In genomic region chr5:78756853-78757252, GRCh38 we compare ENCODE assay signal across 17 cellular contexts.
DNase-seq lines count a peak whose midpoint lies in the region; ATAC-seq and TF ChIP-seq lines count a peak whose summit lies in the region.
"Had no signal": no experiment of that assay in that cellular context is flagged by ENCODE, and none has a peak within 500 bp of the region (broad histone marks: within the 10 kb centered on the region; RNA-seq: fewer than 3 reads in every experiment).

No MANE protein-coding gene starts in this region.

- H3F3A ChIP-seq in GM23338 (replicated peaks; ENCODE audit: low read depth), result no peaks in the 10 kb centered on the region

- H3K4me1 ChIP-seq in Caco-2, result peaks cover 28% of the 10 kb centered on the region
- H3K4me1 ChIP-seq in KMS-11 (ENCODE audit: low read depth, poor library complexity, severe bottlenecking), result peaks cover 60% of the 10 kb centered on the region
- no peaks in the 10 kb centered on the region for H3K4me1 ChIP-seq in GM23338 (ENCODE audit: insufficient read depth)
- H3K4me1 ChIP-seq: prostate gland had no signal

- H3K27ac ChIP-seq in KMS-11 (peak overlapping the region; percentile 16; the same call in 1 of the 2 replicates), GM23338 (ENCODE audit: low read depth) (no peak overlapping the region), WERI-Rb-1 (no peak overlapping the region)
- H3K27ac ChIP-seq: epithelial cell of prostate, prostate gland had no signal

- H3K9me3 Mint-ChIP-seq in Caco-2 (ENCODE audit: unreplicated experiment) (peaks cover 12% of the 10 kb centered on the region), memory B cell (peaks cover 4% of the 10 kb centered on the region), GM23338 (no peaks in the 10 kb centered on the region)
- H3K9me3 Mint-ChIP-seq: activated CD8-positive, alpha-beta T cell treated with anti-CD3 and anti-CD28 coated beads for 36 hours had no signal

- POLR2A ChIA-PET in Caco-2 (lab: Charles Lee), result no interaction called here

- intact Hi-C loops in Caco-2 (cut with micrococcal nuclease; ENCODE audit: unreplicated experiment), result loop anchor here (5.0 kb wide), 1 partner anchor 35 kb away; no protein-coding TSS in a partner anchor

- no TSS peak for BruUV-seq in Caco-2 (replicated peaks; lab: Mats Ljungman, UMichigan)

- H3K9me3 ChIP-seq in Caco-2, result no peaks in the 10 kb centered on the region
- H3K9me3 ChIP-seq in WERI-Rb-1 (ENCODE audit: severe bottlenecking), result no peaks in the 10 kb centered on the region
- H3K9me3 ChIP-seq: prostate gland, SK-N-SH had no signal

- H3K79me2 ChIP-seq in KMS-11 (ENCODE audit: insufficient read depth, low read depth) (no peaks in the 10 kb centered on the region), GM23338 (replicated peaks; ENCODE audit: insufficient read depth) (no peaks in the 10 kb centered on the region)

- ATAC-seq in GM19455 (IDR thresholded peaks at IDR 0.05; ENCODE audit: unreplicated experiment) (peak; percentile 1), memory B cell (ENCODE audit: low read depth) (no peak), GM18505 (IDR thresholded peaks at IDR 0.05; ENCODE audit: unreplicated experiment) (no peak), GM23338 (no peak)
- ATAC-seq: naive thymus-derived CD4-positive, alpha-beta T cell had no signal

- H3K4me2 ChIP-seq in KMS-11 (peak overlapping the region; percentile 33), GM23338 (no peak overlapping the region)
- H3K4me2 ChIP-seq: SK-N-SH had no signal

- no peaks in the 10 kb centered on the region for H3K27me3 Mint-ChIP-seq in Caco-2 (ENCODE audit: insufficient read depth, unreplicated experiment)
- H3K27me3 Mint-ChIP-seq in memory B cell, result no peaks in the 10 kb centered on the region
- peaks cover 8% of the 10 kb centered on the region for H3K27me3 Mint-ChIP-seq in GM23338 (ENCODE audit: insufficient read depth, low read depth, poor library complexity)

- H4K20me1 ChIP-seq in KMS-11 (ENCODE audit: insufficient read depth) (no peaks in the 10 kb centered on the region), GM23338 (replicated peaks; ENCODE audit: insufficient read depth) (no peaks in the 10 kb centered on the region)

- no peak overlapping the region for H3K9ac ChIP-seq in KMS-11
- H3K9ac ChIP-seq: SK-N-SH had no signal

- CTCF ChIA-PET in Caco-2 (lab: Charles Lee), result no interaction called here

- H3K4me3 ChIP-seq in Caco-2 (ENCODE audit: low read depth, low read length) (no peak overlapping the region), KMS-11 (IDR thresholded peaks at IDR 0.05; ENCODE audit: insufficient read depth, low read depth, low read length) (no peak overlapping the region), GM23338 (no peak overlapping the region), WERI-Rb-1 (ENCODE audit: low read depth, low read length) (no peak overlapping the region)
- H3K4me3 ChIP-seq: prostate gland had no signal

- H3K36me3 ChIP-seq in Caco-2 (ENCODE audit: control insufficient read depth, insufficient read depth, low read length) (no peaks in the 10 kb centered on the region), KMS-11 (ENCODE audit: insufficient read depth) (no peaks in the 10 kb centered on the region), GM23338 (ENCODE audit: insufficient read depth) (no peaks in the 10 kb centered on the region), WERI-Rb-1 (no peaks in the 10 kb centered on the region)
- H3K36me3 ChIP-seq: prostate gland had no signal

- H2AFZ ChIP-seq in KMS-11 (ENCODE audit: low read depth), result peak overlapping the region; percentile 1
- no peak overlapping the region for H2AFZ ChIP-seq in GM23338

- H3K27ac Mint-ChIP-seq in Caco-2 (ENCODE audit: unreplicated experiment) (peak overlapping the region; percentile 71), memory B cell (peak overlapping the region; percentile 76), GM23338 (no peak overlapping the region)
- H3K27ac Mint-ChIP-seq: activated CD8-positive, alpha-beta T cell treated with anti-CD3 and anti-CD28 coated beads for 36 hours had no signal

- H3K27me3 ChIP-seq in Caco-2 (replicated peaks; ENCODE audit: control insufficient read depth, insufficient read depth, low read length), result no peaks in the 10 kb centered on the region; the same call in 1 of the 2 replicates
- no peaks in the 10 kb centered on the region for H3K27me3 ChIP-seq in KMS-11 (ENCODE audit: insufficient read depth, low read depth)
- H3K27me3 ChIP-seq in GM23338 (ENCODE audit: insufficient read depth), result no peaks in the 10 kb centered on the region
- no peaks in the 10 kb centered on the region for H3K27me3 ChIP-seq in WERI-Rb-1 (ENCODE audit: insufficient read depth, low read depth, severe bottlenecking)

- TF ChIP-seq CTCF in Caco-2 (IDR thresholded peaks at IDR 0.05; ENCODE audit: insufficient read depth in 1 of 2, low read depth in 1 of 2, low read length in 1 of 2, severe bottlenecking in 1 of 2, unreplicated experiment in 1 of 2) (no peak), KMS-11 (conservative IDR thresholded peaks at IDR 0.05; ENCODE audit: low read depth, low read length) (no peak), GM23338 (conservative IDR thresholded peaks at IDR 0.05; ENCODE audit: low read depth in 2 of 2) (no peak), WERI-Rb-1 (IDR thresholded peaks at IDR 0.05; ENCODE audit: low read depth, low read length) (no peak)

- H3K4me3 Mint-ChIP-seq in Caco-2 (ENCODE audit: unreplicated experiment) (no peak overlapping the region), memory B cell (no peak overlapping the region), GM23338 (no peak overlapping the region)
- H3K4me3 Mint-ChIP-seq: activated CD8-positive, alpha-beta T cell treated with anti-CD3 and anti-CD28 coated beads for 36 hours; naive thymus-derived CD4-positive, alpha-beta T cell had no signal

- H3K36me3 Mint-ChIP-seq in Caco-2 (ENCODE audit: insufficient read depth, unreplicated experiment) (peaks cover 2% of the 10 kb centered on the region), memory B cell (peaks cover 8% of the 10 kb centered on the region), GM23338 (ENCODE audit: low read depth) (no peaks in the 10 kb centered on the region)

- H3K4me1 Mint-ChIP-seq in Caco-2 (ENCODE audit: low read depth, unreplicated experiment) (peaks cover 29% of the 10 kb centered on the region), memory B cell (peaks cover 39% of the 10 kb centered on the region), GM23338 (peaks cover 6% of the 10 kb centered on the region; the same call in 2 of the 3 replicates)

- peaks cover 12% of the 10 kb centered on the region; the same call in 1 of the 2 replicates for H3K9me2 ChIP-seq in GM23338 (ENCODE audit: insufficient read depth)
- H3K9me2 ChIP-seq: SK-N-SH had no signal

- no peak for TF ChIP-seq POLR2A in GM18505 (IDR thresholded peaks at IDR 0.05; ENCODE audit: borderline replicate concordance, extremely low read depth, insufficient read depth, insufficient read length)

- DNase-seq in Caco-2 (no peak), memory B cell (ENCODE audit: low spot score in 2 of 2) (no peak), GM23338 (ENCODE audit: low spot score) (no peak), WERI-Rb-1 (no peak), NCI-H226 (no peak)
- DNase-seq: Karpas-422; naive thymus-derived CD4-positive, alpha-beta T cell; NCI-H1417 treated with DMSO at 0.1 percent for 48 hours; NCI-H345; SK-N-SH; stimulated activated CD4-positive, alpha-beta T cell treated with anti-CD3 and anti-CD28 coated beads, Interleukin-12 subunit alpha, Interleukin-12 subunit beta, amount 100 ng/mL, for 4 hours had no signal

TF ChIP-seq in GM23338, 12 proteins besides CTCF, POLR2A, EP300 and RAD21 (continues in another document):
- TF ChIP-seq ETS1 (IDR thresholded peaks at IDR 0.05) (no peak), POLR2AphosphoS5 (IDR thresholded peaks at IDR 0.05; ENCODE audit: low read depth) (no peak), ZNF331 (CRISPR knock-in tag; IDR thresholded peaks at IDR 0.05; ENCODE audit: low read depth) (no peak), STAT1 (IDR thresholded peaks at IDR 0.05; ENCODE audit: unreplicated experiment) (no peak), CREB1 (CRISPR knock-in tag; IDR thresholded peaks at IDR 0.05; ENCODE audit: low read depth) (no peak), JUNB (IDR thresholded peaks at IDR 0.05; ENCODE audit: unreplicated experiment) (no peak), ZNF114 (CRISPR knock-in tag; IDR thresholded peaks at IDR 0.05) (no peak), EZH2phosphoT487 (IDR thresholded peaks at IDR 0.05; ENCODE audit: unreplicated experiment) (no peak)
- TF ChIP-seq, protein P1, sequence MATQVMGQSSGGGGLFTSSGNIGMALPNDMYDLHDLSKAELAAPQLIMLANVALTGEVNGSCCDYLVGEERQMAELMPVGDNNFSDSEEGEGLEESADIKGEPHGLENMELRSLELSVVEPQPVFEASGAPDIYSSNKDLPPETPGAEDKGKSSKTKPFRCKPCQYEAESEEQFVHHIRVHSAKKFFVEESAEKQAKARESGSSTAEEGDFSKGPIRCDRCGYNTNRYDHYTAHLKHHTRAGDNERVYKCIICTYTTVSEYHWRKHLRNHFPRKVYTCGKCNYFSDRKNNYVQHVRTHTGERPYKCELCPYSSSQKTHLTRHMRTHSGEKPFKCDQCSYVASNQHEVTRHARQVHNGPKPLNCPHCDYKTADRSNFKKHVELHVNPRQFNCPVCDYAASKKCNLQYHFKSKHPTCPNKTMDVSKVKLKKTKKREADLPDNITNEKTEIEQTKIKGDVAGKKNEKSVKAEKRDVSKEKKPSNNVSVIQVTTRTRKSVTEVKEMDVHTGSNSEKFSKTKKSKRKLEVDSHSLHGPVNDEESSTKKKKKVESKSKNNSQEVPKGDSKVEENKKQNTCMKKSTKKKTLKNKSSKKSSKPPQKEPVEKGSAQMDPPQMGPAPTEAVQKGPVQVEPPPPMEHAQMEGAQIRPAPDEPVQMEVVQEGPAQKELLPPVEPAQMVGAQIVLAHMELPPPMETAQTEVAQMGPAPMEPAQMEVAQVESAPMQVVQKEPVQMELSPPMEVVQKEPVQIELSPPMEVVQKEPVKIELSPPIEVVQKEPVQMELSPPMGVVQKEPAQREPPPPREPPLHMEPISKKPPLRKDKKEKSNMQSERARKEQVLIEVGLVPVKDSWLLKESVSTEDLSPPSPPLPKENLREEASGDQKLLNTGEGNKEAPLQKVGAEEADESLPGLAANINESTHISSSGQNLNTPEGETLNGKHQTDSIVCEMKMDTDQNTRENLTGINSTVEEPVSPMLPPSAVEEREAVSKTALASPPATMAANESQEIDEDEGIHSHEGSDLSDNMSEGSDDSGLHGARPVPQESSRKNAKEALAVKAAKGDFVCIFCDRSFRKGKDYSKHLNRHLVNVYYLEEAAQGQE (IDR thresholded peaks at IDR 0.05; ENCODE audit: unreplicated experiment), result no peak
